ENCODE assay signal across 18 cellular contexts in the genomic region with DNA sequence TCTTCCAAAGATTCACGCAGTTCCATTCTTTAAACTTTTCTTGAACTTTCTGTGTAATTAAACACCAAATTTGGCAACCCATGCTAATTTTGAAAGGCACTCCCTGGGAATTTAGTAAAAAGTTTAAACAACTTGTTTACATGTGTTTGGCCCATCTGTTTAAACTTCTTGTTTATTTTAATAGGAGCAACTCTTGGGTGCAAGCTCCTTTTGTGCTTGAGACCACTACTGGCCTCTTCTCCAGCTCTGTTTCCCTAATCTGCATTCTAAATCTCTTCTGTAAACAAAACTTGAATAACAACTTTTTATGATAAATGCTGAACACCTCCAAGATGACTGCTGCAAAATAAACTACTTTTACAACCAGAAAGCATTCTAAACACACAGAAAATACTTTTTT.
"Had no signal": no experiment of that assay in that cellular context is flagged by ENCODE, and none has a peak within 500 bp of the region (broad histone marks: within the 10 kb centered on the region; RNA-seq: fewer than 3 reads in every experiment).

No MANE protein-coding gene starts in this region.

- ATAC-seq: activated naive CD4-positive, alpha-beta T cell treated with anti-CD3 and anti-CD28 coated beads, Interleukin-2, amount 50 U/mL, for 72 hours; activated T-cell treated with anti-CD3 and anti-CD28 coated beads, Interleukin-2, amount 50 U/mL, for 72 hours; gastrocnemius medialis; left ventricle myocardium superior; natural killer cell; pancreas; sciatic nerve; stimulated activated naive B cell treated with anti-CD40 and anti-IgM and Interleukin-4, amounts not matched to agents 10 μg/mL and 1 μg/mL and 100 μg/mL, for 72 hours had no signal

- H3K27me3 ChIP-seq: brain microvascular endothelial cell, gastrocnemius medialis, neutrophil, pancreas had no signal

- H3K4me3 Mint-ChIP-seq: activated T-cell treated with anti-CD3 and anti-CD28 coated beads, Interleukin-2, amount 50 U/mL, for 72 hours; central memory CD8-positive, alpha-beta T cell; natural killer cell; stimulated activated naive B cell treated with anti-CD40 and anti-IgM and Interleukin-4, amounts not matched to agents 10 μg/mL and 1 μg/mL and 100 μg/mL, for 72 hours had no signal

- H3K27ac ChIP-seq: brain microvascular endothelial cell, gastrocnemius medialis, neutrophil, pancreas had no signal

- H3K9me3 ChIP-seq: gastrocnemius medialis, neutrophil, pancreas had no signal

- H3K9me3 Mint-ChIP-seq: central memory CD8-positive, alpha-beta T cell; natural killer cell had no signal

- H3K36me3 ChIP-seq: brain microvascular endothelial cell, gastrocnemius medialis, neutrophil, pancreas had no signal

- H3K4me3 ChIP-seq: coronary artery, gastrocnemius medialis, pancreas had no signal

- FAIRE-seq: pancreas had no signal

- H3K27ac Mint-ChIP-seq: activated T-cell treated with anti-CD3 and anti-CD28 coated beads, Interleukin-2, amount 50 U/mL, for 72 hours; natural killer cell had no signal

- DNase-seq: activated CD4-positive, CD25-positive, alpha-beta regulatory T cell treated with anti-CD3 and anti-CD28 coated beads, Interleukin-2, amount 50 U/mL, for 72 hours; activated effector memory CD4-positive, alpha-beta T cell treated with anti-CD3 and anti-CD28 coated beads, Interleukin-2, amount 50 U/mL, for 16 hours; activated T-cell treated with anti-CD3 and anti-CD28 coated beads, Interleukin-2, amount 50 U/mL, for 72 hours; brain microvascular endothelial cell; erythroblast; gastrocnemius medialis; head of caudate nucleus; left ventricle myocardium superior; natural killer cell; pancreas; stimulated activated CD4-positive, alpha-beta T cell treated with anti-CD3 and anti-CD28 coated beads, Interleukin-4, amount 100 ng/mL, for 4 hours; stimulated activated naive B cell treated with anti-CD40 and anti-IgM and Interleukin-4, amounts not matched to agents 10 μg/mL and 1 μg/mL and 100 μg/mL, for 72 hours; T1000 had no signal

- H3K4me1 ChIP-seq: gastrocnemius medialis had no signal

- H3K27me3 Mint-ChIP-seq: central memory CD8-positive, alpha-beta T cell; stimulated activated naive B cell treated with anti-CD40 and anti-IgM and Interleukin-4, amounts not matched to agents 10 μg/mL and 1 μg/mL and 100 μg/mL, for 72 hours had no signal
